8 cellular contexts compared by ENCODE assay signal in genomic region chr12:49059063-49059384, GRCh38. TPM values are rescaled to one million over a fixed set of nuclear protein-coding genes. Genes with fewer than 3 reads are reported as not detected.
DNase-seq lines count a peak whose midpoint lies in the region; ATAC-seq and TF ChIP-seq lines count a peak whose summit lies in the region.

No MANE protein-coding gene starts in this region.

- H3K27ac Mint-ChIP-seq in stimulated activated naive CD8-positive, alpha-beta T cell treated with anti-CD3 and anti-CD28 coated beads, Interleukin-15, Interleukin-2, amounts not matched to agents 100 ng/mL and 50 ng/mL, for 24 hours = peak overlapping the region; percentile 86
- peak overlapping the region; percentile 89 for H3K27ac Mint-ChIP-seq in MCF 10A (ENCODE audit: low read depth, unreplicated experiment)

- no peak for ATAC-seq in stimulated activated naive CD8-positive, alpha-beta T cell treated with anti-CD3 and anti-CD28 coated beads, Interleukin-15, Interleukin-2, amounts not matched to agents 100 U/mL and 50 U/mL, for 24 hours
- ATAC-seq in HG03442 (IDR thresholded peaks at IDR 0.05; ENCODE audit: unreplicated experiment) = no peak

- H3K4me1 ChIP-seq in mononuclear cell (ENCODE audit: insufficient read depth, low read length) = peaks cover 54% of the 10 kb centered on the region

- DNase-seq in stimulated activated naive CD8-positive, alpha-beta T cell treated with anti-CD3 and anti-CD28 coated beads, Interleukin-15, Interleukin-2, amounts not matched to agents 100 U/mL and 50 U/mL, for 24 hours = no peak
- DNase-seq in MCF 10A (ENCODE audit: unreplicated experiment) (no peak), SIG-M5 treated with dmso at 0.1 percent for 504 hours (lab: John Stamatoyannopoulos, UW; ENCODE audit: unreplicated experiment) (no peak), NCI-H2107 (lab: John Stamatoyannopoulos, UW) (no peak), C1 segment of cervical spinal cord (lab: John Stamatoyannopoulos, UW) (no peak)

- TF ChIP-seq CTCF in MCF 10A (IDR thresholded peaks at IDR 0.05; ENCODE audit: unreplicated experiment) = no peak

- H3K4me3 Mint-ChIP-seq in stimulated activated naive CD8-positive, alpha-beta T cell treated with anti-CD3 and anti-CD28 coated beads, Interleukin-15, Interleukin-2, amounts not matched to agents 100 ng/mL and 50 ng/mL, for 24 hours = peak overlapping the region; percentile 91
- H3K4me3 Mint-ChIP-seq in MCF 10A (ENCODE audit: unreplicated experiment) = peak overlapping the region; percentile 91

- H3K9me3 Mint-ChIP-seq in stimulated activated naive CD8-positive, alpha-beta T cell treated with anti-CD3 and anti-CD28 coated beads, Interleukin-15, Interleukin-2, amounts not matched to agents 100 ng/mL and 50 ng/mL, for 24 hours = no peaks in the 10 kb centered on the region
- no peaks in the 10 kb centered on the region for H3K9me3 Mint-ChIP-seq in MCF 10A (ENCODE audit: unreplicated experiment)

- POLR2A ChIA-PET in MCF 10A (lab: Yijun Ruan, JAX) = interaction anchor here (0.5 to 5.1 kb wide), 13 partner anchors 11 to 210 kb away, joined by 3 to 58 read pairs (median 6); partner anchors contain the start of genes ARF3, LMBR1L, RHEBL1 and TUBA1A

- BruUV-seq in MCF 10A (replicated peaks; lab: Mats Ljungman, UMichigan) = no TSS peak

- H3K36me3 Mint-ChIP-seq in stimulated activated naive CD8-positive, alpha-beta T cell treated with anti-CD3 and anti-CD28 coated beads, Interleukin-15, Interleukin-2, amounts not matched to agents 100 ng/mL and 50 ng/mL, for 24 hours (ENCODE audit: low read depth) = peaks cover 24% of the 10 kb centered on the region
- H3K36me3 Mint-ChIP-seq in MCF 10A (ENCODE audit: insufficient read depth, unreplicated experiment) = peaks cover 22% of the 10 kb centered on the region

- peaks cover 47% of the 10 kb centered on the region for H3K4me1 Mint-ChIP-seq in stimulated activated naive CD8-positive, alpha-beta T cell treated with anti-CD3 and anti-CD28 coated beads, Interleukin-15, Interleukin-2, amounts not matched to agents 100 ng/mL and 50 ng/mL, for 24 hours (ENCODE audit: low read depth)
- H3K4me1 Mint-ChIP-seq in MCF 10A (ENCODE audit: insufficient read depth, unreplicated experiment) = peaks cover 33% of the 10 kb centered on the region

- H3K27me3 ChIP-seq in mononuclear cell (ENCODE audit: insufficient read depth, low read length) = no peaks in the 10 kb centered on the region

- H3K9me3 ChIP-seq in mononuclear cell (ENCODE audit: low read depth, low read length) = no peaks in the 10 kb centered on the region

- no peaks in the 10 kb centered on the region for H3K27me3 Mint-ChIP-seq in stimulated activated naive CD8-positive, alpha-beta T cell treated with anti-CD3 and anti-CD28 coated beads, Interleukin-15, Interleukin-2, amounts not matched to agents 100 ng/mL and 50 ng/mL, for 24 hours
- no peaks in the 10 kb centered on the region for H3K27me3 Mint-ChIP-seq in MCF 10A (ENCODE audit: insufficient read depth, unreplicated experiment)

- intact Hi-C loops in MCF 10A (cut with micrococcal nuclease) = no loop called here

- H3K4me3 ChIP-seq in mononuclear cell (ENCODE audit: low read length) = peak overlapping the region; percentile 91

- CTCF ChIA-PET in MCF 10A (lab: Yijun Ruan, JAX) = interaction anchor here (1.2 to 2.3 kb wide), 2 partner anchors 11 to 71 kb away, joined by 5 to 9 read pairs; no protein-coding TSS in a partner anchor

RNA-seq across cellular contexts. Expression of gene KMT2D, which starts 1.6 kb away (rescaled TPM):
- 76.9 and 92.5 TPM in 2 replicates for total RNA-seq in MCF 10A (2022)
- total RNA-seq in mononuclear cell = 47.8 TPM

RNA-seq across cellular contexts. Expression of gene RHEBL1, which starts 10.8 kb away (rescaled TPM):
- 0.35 and 0.93 TPM in 2 replicates for total RNA-seq in MCF 10A (2022)
- total RNA-seq in mononuclear cell = 2.5 TPM

RNA-seq across cellular contexts. Expression of gene DHH, which starts 35.6 kb away (rescaled TPM):
- not detected in 2 replicates for total RNA-seq in MCF 10A (2022)
- 0.21 TPM for total RNA-seq in mononuclear cell

RNA-seq across cellular contexts. Expression of gene PRKAG1, which starts 40.4 kb away (rescaled TPM):
- total RNA-seq in MCF 10A (2022) (80.3 and 84.6 TPM in 2 replicates), mononuclear cell (29.8 TPM)

RNA-seq across cellular contexts. Expression of gene LMBR1L, which starts 51.6 kb away (rescaled TPM):
- total RNA-seq in MCF 10A (2022) (27.8 and 35.7 TPM in 2 replicates), mononuclear cell (133 TPM)
